ENCODE assay signal across 8 cellular contexts in the genomic region with DNA sequence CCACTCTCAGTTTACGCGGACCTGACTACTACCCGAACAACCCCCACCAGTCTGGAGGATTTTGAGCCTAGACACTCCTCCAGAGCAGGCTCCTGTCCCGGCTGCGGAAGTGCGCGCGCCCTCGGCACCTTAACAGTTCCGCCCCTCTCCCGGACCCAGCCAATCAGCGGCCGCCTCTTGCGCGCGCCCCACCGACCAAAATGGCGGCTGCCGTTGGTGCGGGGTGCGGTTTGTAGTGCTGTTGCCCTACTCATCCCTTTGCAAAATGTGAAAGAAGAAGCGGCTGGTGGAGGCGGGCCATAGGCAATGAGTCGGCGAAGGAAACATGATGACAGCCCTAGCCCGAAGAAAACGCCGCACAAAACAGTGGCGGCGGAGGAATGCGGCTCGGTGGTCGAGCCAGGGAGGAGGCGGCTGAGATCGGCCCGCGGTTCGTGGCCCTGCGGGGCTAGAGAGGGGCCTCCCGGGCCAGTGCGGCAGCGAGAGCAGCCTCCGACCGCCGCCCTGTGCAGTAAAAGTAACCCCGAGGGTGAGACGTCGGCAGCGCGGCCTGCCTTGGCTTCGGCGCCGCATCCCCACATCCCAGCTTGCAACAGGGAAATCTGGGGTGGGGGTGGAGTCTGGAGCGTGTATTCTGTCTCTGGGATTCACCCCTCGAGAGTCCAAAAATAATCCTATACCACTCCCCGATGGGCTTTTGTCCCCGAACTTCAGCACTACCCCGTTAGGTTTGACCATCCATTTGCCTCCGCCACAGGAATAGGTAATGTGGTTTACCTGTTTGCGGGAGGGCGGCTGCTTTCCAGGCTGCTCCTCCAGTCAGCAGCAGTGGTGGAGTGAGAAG. TPM values are rescaled to one million over a fixed set of nuclear protein-coding genes. Genes with fewer than 3 reads are reported as not detected.
DNase-seq lines count a peak whose midpoint lies in the region; ATAC-seq and TF ChIP-seq lines count a peak whose summit lies in the region.

ETAA1 (plus strand) TSS at position 191 of the 844 bp plus-strand sequence; CDS start at position 307, 116 bp downstream.

- H3K27me3 Mint-ChIP-seq in CD4-positive, alpha-beta T cell, result no peaks in the 10 kb centered on the region

- no peaks in the 10 kb centered on the region for H3K9me3 Mint-ChIP-seq in CD4-positive, alpha-beta T cell

- H3K4me3 Mint-ChIP-seq in CD4-positive, alpha-beta T cell, result peak within 1 kb of the TSS; percentile 96

- POLR2A ChIA-PET in CD4-positive, alpha-beta T cell (lab: Charles Lee), result no interaction called here
- POLR2A ChIA-PET in activated CD8-positive, alpha-beta memory T cell treated with anti-CD3 and anti-CD28 coated beads for 36 hours (lab: Charles Lee), result no interaction called here

- H3K36me3 Mint-ChIP-seq in CD4-positive, alpha-beta T cell (ENCODE audit: low read depth), result peaks cover 18% of the 10 kb centered on the region

- H3K27ac Mint-ChIP-seq in CD4-positive, alpha-beta T cell, result peak within 1 kb of the TSS; percentile 88

- no peaks in the 10 kb centered on the region for H3K36me3 ChIP-seq in lung (ENCODE audit: control insufficient read depth in 2 of 2, insufficient read depth in 2 of 2, low read length in 2 of 2)

- H3K27me3 ChIP-seq in CD4-positive, alpha-beta T cell (ENCODE audit: control insufficient read depth, insufficient read depth, low read length), result no peaks in the 10 kb centered on the region
- H3K27me3 ChIP-seq in HL-60 (ENCODE audit: insufficient read depth, poor library complexity, severe bottlenecking) (no peaks in the 10 kb centered on the region), lung (ENCODE audit: control insufficient read depth, insufficient read depth) (no peaks in the 10 kb centered on the region)

- intact Hi-C loops in CD4-positive, alpha-beta T cell (cut with DNase I, micrococcal nuclease), result loop anchor here in 1 of 2 experiments (5.0 kb wide), 1 partner anchor 665 kb away; the partner anchor contains the start of gene C1D

- H3K4me1 Mint-ChIP-seq in CD4-positive, alpha-beta T cell (ENCODE audit: low read depth), result peaks cover 15% of the 10 kb centered on the region

- peak within 1 kb of the TSS; percentile 90 for H3K27ac ChIP-seq in CD4-positive, alpha-beta T cell (ENCODE audit: low read depth, low read length)
- H3K27ac ChIP-seq in HL-60 (replicated peaks), result peak within 1 kb of the TSS; percentile 93
- H3K27ac ChIP-seq in lung (ENCODE audit: low read depth in 1 of 2, low read length in 1 of 2), result peak within 1 kb of the TSS; percentile 94 to 98

- no peaks in the 10 kb centered on the region for H3K9me3 ChIP-seq in CD4-positive, alpha-beta T cell (ENCODE audit: control insufficient read depth, low read length)
- no peaks in the 10 kb centered on the region for H3K9me3 ChIP-seq in lung (ENCODE audit: control insufficient read depth in 2 of 2, insufficient read depth in 1 of 2, low read length in 1 of 2)

- CTCF ChIA-PET in CD4-positive, alpha-beta T cell (lab: Charles Lee), result no interaction called here
- CTCF ChIA-PET in activated CD8-positive, alpha-beta memory T cell treated with anti-CD3 and anti-CD28 coated beads for 36 hours (lab: Charles Lee), result no interaction called here

- H3K4me3 ChIP-seq in HL-60 (replicated peaks; ENCODE audit: insufficient read depth, low read length) (peak within 1 kb of the TSS; percentile 92), lung (peak within 1 kb of the TSS; percentile 93)

- peak; percentile 87 to 95 (median 90) for DNase-seq in CD4-positive, alpha-beta T cell
- DNase-seq in HL-60 (ENCODE audit: low read depth in 1 of 2, low spot score in 1 of 2) (peak; percentile 60 to 93), NK-92 (lab: John Stamatoyannopoulos, UW; ENCODE audit: unreplicated experiment) (peak; percentile 54), lung (ENCODE audit: low spot score) (peak; percentile 94)
- DNase-seq in effector CD8-positive, alpha-beta T cell (lab: John Stamatoyannopoulos, UW), result peak; percentile 88
- DNase-seq in stimulated activated CD4-positive, alpha-beta T cell treated with anti-CD3 and anti-CD28 coated beads, TNF-alpha, amount 100 ng/mL, for 4 hours (ENCODE audit: low read depth in 3 of 3), result peak; percentile 82 to 90 (median 87)

- H3K4me1 ChIP-seq in lung (ENCODE audit: control insufficient read depth in 2 of 2, insufficient read depth in 2 of 2, low read length in 2 of 2), result peaks cover 0 to 2% of the 10 kb centered on the region in 2 donors

- TF ChIP-seq CTCF in CD4-positive, alpha-beta T cell (IDR thresholded peaks at IDR 0.05), result no peak
- no peak for TF ChIP-seq CTCF in HL-60 (IDR thresholded peaks at IDR 0.05; ENCODE audit: insufficient read depth, low read length)
- TF ChIP-seq CTCF in lung (IDR thresholded peaks at IDR 0.05; ENCODE audit: control extremely low read depth, extremely low read depth), result no peak

- WGBS in lung, 2 donors, result 0 to 1% methylated on average over 60 to 61 of the region's 61 CpGs

- ATAC-seq in CD4-positive, alpha-beta T cell (ENCODE audit: poor library complexity), result peak; percentile 98
- ATAC-seq in GM19455 (IDR thresholded peaks at IDR 0.05; ENCODE audit: unreplicated experiment) (peak; percentile 99), lung (ENCODE audit: insufficient read depth, low FRiP score) (peak; percentile 98)

RNA-seq across cellular contexts. Expression of gene ETAA1, which starts in this region (rescaled TPM):
- total RNA-seq in CD4-positive, alpha-beta T cell, result 10 to 100 TPM in 1 of 2 experiments, 1 to 10 TPM in 1; 9.6 to 10.4 TPM
- total RNA-seq in activated CD8-positive, alpha-beta memory T cell treated with anti-CD3 and anti-CD28 coated beads for 36 hours, result 10 to 100 TPM; 11.6 to 11.7 TPM
- 10 to 100 TPM; 10.6 to 27.6 TPM for total RNA-seq in lung
- 10 to 100 TPM in 1 of 2 donors, 1 to 10 TPM in 1; 4.3 to 11.7 TPM for polyA plus RNA-seq in lung

Comparison
In these comparisons a context has a peak if more than half of its experiments do, and no peak if none do; other contexts are left out.
1. Peak in every context shown above with its lines: DNase-seq, ATAC-seq, H3K4me3 ChIP-seq and H3K27ac ChIP-seq.